In the genomic region with DNA sequence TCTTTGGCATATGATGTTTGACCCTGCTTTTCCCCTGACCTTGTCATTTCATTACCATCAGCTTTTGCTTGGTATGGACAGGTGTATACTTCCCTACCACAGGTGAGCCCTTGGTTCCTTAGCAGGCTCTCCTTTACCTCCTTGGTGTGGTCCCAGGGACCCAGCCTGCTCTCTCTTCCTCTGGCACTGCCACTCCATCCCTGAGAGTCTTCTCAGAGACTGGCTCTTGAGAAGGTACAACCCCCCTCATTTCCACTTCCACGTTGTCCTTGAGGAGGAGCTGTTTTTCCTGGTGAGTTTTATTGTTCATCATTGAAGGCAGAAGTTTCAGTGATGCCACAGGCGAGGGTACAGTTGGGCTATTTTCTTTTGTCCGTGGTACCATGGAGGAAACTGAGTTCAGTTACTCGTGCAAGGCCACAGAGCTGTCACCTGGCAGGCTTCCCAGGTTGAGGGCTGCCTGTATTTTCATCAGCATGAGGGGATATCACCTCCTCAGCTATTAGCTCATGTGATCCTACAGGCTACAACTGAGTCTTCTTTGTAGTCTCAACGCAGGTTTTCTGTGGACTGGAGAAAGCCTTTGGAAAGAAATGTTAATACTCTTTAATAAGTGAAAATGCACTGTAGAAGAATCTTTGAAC, we compare ENCODE assay signal across 16 cellular contexts.
"Had no signal": no experiment of that assay in that cellular context is flagged by ENCODE, and none has a peak within 500 bp of the region (broad histone marks: within the 10 kb centered on the region; RNA-seq: fewer than 3 reads in every experiment).

No MANE protein-coding gene starts in this region.

- H3K4me3 ChIP-seq: colonic mucosa, heart right ventricle, left lung, prostate gland, upper lobe of right lung had no signal

- H3K4me1 ChIP-seq: colonic mucosa, left lung, prostate gland, upper lobe of right lung had no signal

- H3K4me3 Mint-ChIP-seq: natural killer cell had no signal

- FAIRE-seq: keratinocyte had no signal

- DNase-seq: activated CD4-positive, alpha-beta T cell treated with anti-CD3 and anti-CD28 coated beads for 4 hours; activated CD8-positive, alpha-beta memory T cell treated with anti-CD3 and anti-CD28 coated beads for 24 hours; activated gamma-delta T cell; caudate nucleus; colonic mucosa; heart right ventricle; left lung; natural killer cell; stimulated activated CD4-positive, alpha-beta T cell treated with anti-CD3 and anti-CD28 coated beads, Interleukin-12 subunit alpha, Interleukin-12 subunit beta, amount 100 ng/mL, for 4 hours; stimulated activated naive CD8-positive, alpha-beta T cell treated with anti-CD3 and anti-CD28 coated beads, Interleukin-15, Interleukin-2, amounts not matched to agents 100 U/mL and 50 U/mL, for 24 hours; T-helper 1 cell; upper lobe of right lung had no signal

- H3K27ac Mint-ChIP-seq: natural killer cell had no signal

- H3K36me3 ChIP-seq: colonic mucosa, left lung, prostate gland, upper lobe of right lung had no signal

- ATAC-seq: heart right ventricle; left lung; natural killer cell; stimulated activated naive CD8-positive, alpha-beta T cell treated with anti-CD3 and anti-CD28 coated beads, Interleukin-15, Interleukin-2, amounts not matched to agents 100 U/mL and 50 U/mL, for 24 hours; upper lobe of right lung had no signal

- H3K9me3 ChIP-seq: colonic mucosa, heart right ventricle, left lung, prostate gland, upper lobe of right lung had no signal

- H3K27ac ChIP-seq: colonic mucosa, foreskin keratinocyte, heart right ventricle, left lung, prostate gland, upper lobe of right lung, VCaP had no signal

- H3K9me3 Mint-ChIP-seq: natural killer cell had no signal

- H3K36me3 Mint-ChIP-seq: natural killer cell had no signal

- H3K27me3 ChIP-seq: colonic mucosa, foreskin keratinocyte, heart right ventricle, left lung, upper lobe of right lung had no signal
